ENCODE assay signal across 23 cellular contexts in the genomic region with DNA sequence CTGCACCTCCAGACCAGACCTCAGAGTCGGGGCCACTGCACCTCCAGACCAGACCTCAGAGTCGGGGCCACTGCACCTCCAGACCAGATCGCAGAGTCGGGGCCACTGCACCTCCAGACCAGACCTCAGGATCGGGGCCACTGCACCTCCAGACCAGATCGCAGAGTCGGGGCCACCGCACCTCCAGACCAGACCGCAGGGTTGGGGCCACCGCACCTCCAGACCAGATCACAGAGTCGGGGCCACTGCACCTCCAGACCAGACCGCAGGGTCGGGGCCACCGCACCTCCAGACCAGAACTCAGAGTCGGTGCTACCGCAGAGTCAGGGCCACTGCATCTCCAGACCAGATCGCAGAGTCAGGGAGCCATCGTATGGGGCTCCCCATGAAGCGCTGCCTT.
DNase-seq lines count a peak whose midpoint lies in the region; ATAC-seq, FAIRE-seq and TF ChIP-seq lines count a peak whose summit lies in the region.
"Had no signal": no experiment of that assay in that cellular context is flagged by ENCODE, and none has a peak within 500 bp of the region (broad histone marks: within the 10 kb centered on the region; RNA-seq: fewer than 3 reads in every experiment).

No MANE protein-coding gene starts in this region.

- H3K4me3 ChIP-seq in K562, result no peak overlapping the region
- H3K4me3 ChIP-seq: A549, GM23248, SJSA1 had no signal

- H3K79me2 ChIP-seq in K562 (ENCODE audit: control insufficient read depth, insufficient read depth, low read length), result no peaks in the 10 kb centered on the region

- no peak for TF ChIP-seq POLR2A in K562 (conservative IDR thresholded peaks at IDR 0.05)

- no peaks in the 10 kb centered on the region for H3K36me3 ChIP-seq in K562 (ENCODE audit: control insufficient read depth, insufficient read depth, low read length)
- H3K36me3 ChIP-seq: SJSA1 had no signal

- no peak overlapping the region for H3K9ac ChIP-seq in K562 (ENCODE audit: insufficient read depth in 1 of 2, low read depth in 2 of 2, low read length in 2 of 2)
- H3K9ac ChIP-seq: GM23248, KMS-11 had no signal

- H3K27ac Mint-ChIP-seq in osteocyte (ENCODE audit: unreplicated experiment), result no peak overlapping the region
- H3K27ac Mint-ChIP-seq: H9, HFFc6 had no signal

- H3K4me1 Mint-ChIP-seq in osteocyte (ENCODE audit: unreplicated experiment), result peaks cover 11% of the 10 kb centered on the region
- H3K4me1 Mint-ChIP-seq: H9 had no signal

- in situ Hi-C loops in K562 (cut with MboI), result no loop called here

- no peak for ATAC-seq in K562
- ATAC-seq in GM19035 (IDR thresholded peaks at IDR 0.05; ENCODE audit: unreplicated experiment), result no peak
- ATAC-seq: A549 had no signal

- intact Hi-C loops in K562 (cut with micrococcal nuclease), result no loop called here

- 83% methylated on average over 19 of the region's 19 CpGs for WGBS in K562 (ENCODE audit: insufficient coverage, low coverage, missing lambda C conversion rate)

- 0 out of 2 replicates have a peak, but pooled peaks cover 3% of the 10 kb centered on the region for H4K20me1 ChIP-seq in K562 (replicated peaks; ENCODE audit: control insufficient read depth, insufficient read depth, low read length)

- CTCF ChIA-PET in K562 (lab: Yijun Ruan, JAX; ENCODE audit: low intra/inter-chr PET ratio), result no interaction called here

- POLR2A ChIA-PET in K562 (lab: Yijun Ruan, JAX), result no interaction called here

- no peaks in the 10 kb centered on the region for H3K9me3 Mint-ChIP-seq in osteocyte (ENCODE audit: unreplicated experiment)
- H3K9me3 Mint-ChIP-seq: H9 had no signal

- no peaks in the 10 kb centered on the region for H3K36me3 Mint-ChIP-seq in osteocyte (ENCODE audit: unreplicated experiment)

- H3K27me3 Mint-ChIP-seq in osteocyte (ENCODE audit: unreplicated experiment), result no peaks in the 10 kb centered on the region
- H3K27me3 Mint-ChIP-seq: CD4-positive, alpha-beta memory T cell had no signal

- no peak for TF ChIP-seq RAD21 in K562 (CRISPR knock-in tag; conservative IDR thresholded peaks at IDR 0.05 in 1 of 2, IDR thresholded peaks at IDR 0.05 in 1 of 2)

- TF ChIP-seq CTCF in K562 (IDR thresholded peaks at IDR 0.05 in 2 of 3, conservative IDR thresholded peaks at IDR 0.05 in 1 of 3; ENCODE audit: insufficient read depth in 2 of 3, low read depth in 1 of 3, low read length in 3 of 3) (no peak), osteocyte (IDR thresholded peaks at IDR 0.05) (no peak)

- no TSS peak for BruUV-seq in K562 (replicated peaks; lab: Mats Ljungman, UMichigan)

- no peak overlapping the region for H2AFZ ChIP-seq in K562 (ENCODE audit: low read depth, low read length)
- H2AFZ ChIP-seq: GM23248 had no signal

- H3K27me3 ChIP-seq in K562 (ENCODE audit: control insufficient read depth in 2 of 2, insufficient read depth in 2 of 2, low read length in 2 of 2), result no peaks in the 10 kb centered on the region
- H3K27me3 ChIP-seq: SJSA1 had no signal

- peak; percentile 18 for DNase-seq in activated CD8-positive, alpha-beta memory T cell treated with anti-CD3 and anti-CD28 coated beads, Interleukin-2, amount 50 U/mL, for 48 hours
- DNase-seq in activated CD8-positive, alpha-beta memory T cell treated with anti-CD3 and anti-CD28 coated beads, Interleukin-2, amount 50 U/mL, for 4 hours, result no peak
- no peak for DNase-seq in K562 (ENCODE audit: extremely low read depth in 1 of 4, low spot score in 3 of 4)
- DNase-seq in islet precursor cell, result peak; percentile 45
- peak; percentile 74 for DNase-seq in osteocyte (ENCODE audit: extremely low spot score, unreplicated experiment)
- no peak for DNase-seq in NCI-H226
- DNase-seq: C1 segment of cervical spinal cord; CD4-positive, alpha-beta memory T cell; DMS53; H9; HFFc6; NCI-H1048; NCI-H1694; NCI-H2029 treated with DMSO at 0.1 percent for 48 hours; NCI-H526 treated with DMSO at 0.1 percent for 48 hours; Right ventricle myocardium superior; RPMI8226 had no signal

- FAIRE-seq in K562 (lab: Jason Lieb, UNC), result no peak
- FAIRE-seq: A549, GM18507 had no signal

- H3K4me3 Mint-ChIP-seq in osteocyte (ENCODE audit: unreplicated experiment), result no peak overlapping the region
- H3K4me3 Mint-ChIP-seq: CD4-positive, alpha-beta memory T cell; H9; HFFc6 had no signal

- TF ChIP-seq EP300 in K562 (IDR thresholded peaks at IDR 0.05; ENCODE audit: low read length), result no peak

- peaks cover 5% of the 10 kb centered on the region for H3K9me1 ChIP-seq in K562 (ENCODE audit: control insufficient read depth, insufficient read depth, low read length)

- H3K4me2 ChIP-seq in K562 (ENCODE audit: insufficient read depth, low read length), result no peak overlapping the region
- H3K4me2 ChIP-seq: A549, KMS-11 had no signal

- H3K9me3 ChIP-seq in K562 (replicated peaks; ENCODE audit: control insufficient read depth, insufficient read depth, low read depth, low read length), result no peaks in the 10 kb centered on the region
- H3K9me3 ChIP-seq: A549, SJSA1 had no signal

- H3K27ac ChIP-seq in K562 (ENCODE audit: extremely low read depth, low read depth, low read length), result no peak overlapping the region
- H3K27ac ChIP-seq: A549, GM23248, KMS-11, SJSA1 had no signal

- peaks cover 0 to 10% of the 10 kb centered on the region in 2 experiments; a peak in 1 of 5 replicates for H3K4me1 ChIP-seq in K562 (replicated peaks in 1 of 2; ENCODE audit: control insufficient read depth in 2 of 2, insufficient read depth in 2 of 2, low read length in 2 of 2)
- H3K4me1 ChIP-seq: A549 had no signal

TF ChIP-seq in K562, 482 proteins besides CTCF, POLR2A, EP300 and RAD21:
- TF ChIP-seq POLR2G (IDR thresholded peaks at IDR 0.05; ENCODE audit: low read depth, low read length), result 0 out of 2 replicates have a peak, but pooled peaks have one; percentile 18
- TF ChIP-seq MEF2D (tag; conservative IDR thresholded peaks at IDR 0.05; ENCODE audit: low read depth), result no peak

Comparison
In these comparisons a context has a peak if more than half of its experiments do, and no peak if none do; other contexts are left out.
1. DNase-seq: peak in activated CD8-positive, alpha-beta memory T cell treated with anti-CD3 and anti-CD28 coated beads, Interleukin-2, amount 50 U/mL, for 48 hours (single experiment), islet precursor cell (single experiment) and osteocyte (single experiment); none in activated CD8-positive, alpha-beta memory T cell treated with anti-CD3 and anti-CD28 coated beads, Interleukin-2, amount 50 U/mL, for 4 hours (single experiment), K562 (0 of 4) and NCI-H226 (single experiment).